8 cellular contexts compared by ENCODE assay signal in genomic region chr15:31869640-31870335, GRCh38. TPM values are rescaled to one million over a fixed set of nuclear protein-coding genes. Genes with fewer than 3 reads are reported as not detected.
DNase-seq lines count a peak whose midpoint lies in the region; ATAC-seq, FAIRE-seq and TF ChIP-seq lines count a peak whose summit lies in the region.

No MANE protein-coding gene starts in this region.

- H3K27ac ChIP-seq in lower lobe of right lung (no peak overlapping the region), tibial artery (no peak overlapping the region)

- TF ChIP-seq CTCF in bronchial epithelial cell (IDR thresholded peaks at IDR 0.05; ENCODE audit: insufficient read depth, low read length, severe bottlenecking) (no peak), lower lobe of right lung (IDR thresholded peaks at IDR 0.05) (no peak), tibial artery (IDR thresholded peaks at IDR 0.05) (no peak)

- H3K27me3 ChIP-seq in bronchial epithelial cell (ENCODE audit: control insufficient read depth, insufficient read depth, low read length): no peaks in the 10 kb centered on the region
- H3K27me3 ChIP-seq in lower lobe of right lung (ENCODE audit: low read depth): no peaks in the 10 kb centered on the region
- H3K27me3 ChIP-seq in tibial artery: no peaks in the 10 kb centered on the region

- no peak for FAIRE-seq in bronchial epithelial cell (lab: Jason Lieb, UNC)

- H3K9me3 ChIP-seq in lower lobe of right lung (no peaks in the 10 kb centered on the region), tibial artery (no peaks in the 10 kb centered on the region)

- H3K4me3 ChIP-seq in bronchial epithelial cell (ENCODE audit: low read depth, low read length) (peak overlapping the region; percentile 52), lower lobe of right lung (peak overlapping the region; percentile 63), tibial artery (peak overlapping the region; percentile 66 to 69)

- H3K4me1 ChIP-seq in lower lobe of right lung (peaks cover 5% of the 10 kb centered on the region), tibial artery (peaks cover 0 to 14% (median 4%) of the 10 kb centered on the region in 4 donors)

- ATAC-seq in GM18909 (IDR thresholded peaks at IDR 0.05; ENCODE audit: poor library complexity, unreplicated experiment) (peak; percentile 3), HG03196 (IDR thresholded peaks at IDR 0.05; ENCODE audit: unreplicated experiment) (peak; percentile 16), lower lobe of right lung (peak; percentile 3 to 5)

- DNase-seq in bronchial epithelial cell (ENCODE audit: low read depth) (no peak), lower lobe of right lung (no peak), tibial artery (no peak), NCI-H524 treated with DMSO at 0.1 percent for 48 hours (lab: John Stamatoyannopoulos, UW) (no peak), HPDE6-E6E7 (ENCODE audit: extremely low spot score) (no peak)
- DNase-seq in activated effector memory CD4-positive, alpha-beta T cell treated with Interleukin-2 at 50 U/mL for 16 hours: no peak

- H3K36me3 ChIP-seq in bronchial epithelial cell (ENCODE audit: control insufficient read depth, insufficient read depth, low read length) (no peaks in the 10 kb centered on the region), lower lobe of right lung (no peaks in the 10 kb centered on the region), tibial artery (no peaks in the 10 kb centered on the region)

- intact Hi-C loops in lower lobe of right lung (cut with DNase I): no loop called here
- intact Hi-C loops in tibial artery (cut with DNase I; ENCODE audit: low total_unique reads): no loop called here

RNA-seq across cellular contexts. Expression of gene OTUD7A, which starts 0.7 kb away (rescaled TPM):
- 0.13 and 0.26 TPM in 2 replicates for total RNA-seq in bronchial epithelial cell
- 2.2 TPM for total RNA-seq in lower lobe of right lung
